In genomic region chr9:6414291-6414690, GRCh38 we compare ENCODE assay signal across 8 cellular contexts. TPM values are rescaled to one million over a fixed set of nuclear protein-coding genes. Genes with fewer than 3 reads are reported as not detected.
DNase-seq lines count a peak whose midpoint lies in the region; ATAC-seq and TF ChIP-seq lines count a peak whose summit lies in the region.

No MANE protein-coding gene starts in this region.

- H3K36me3 ChIP-seq in GM23338 (ENCODE audit: insufficient read depth) (peaks cover 5% of the 10 kb centered on the region; the same call in 1 of the 2 replicates), WERI-Rb-1 (peaks cover 31% of the 10 kb centered on the region)

- no peaks in the 10 kb centered on the region for H3K9me2 ChIP-seq in GM23338 (ENCODE audit: insufficient read depth)

- H3K79me2 ChIP-seq in GM23338 (replicated peaks; ENCODE audit: insufficient read depth): peaks cover 54% of the 10 kb centered on the region

- DNase-seq in AG08395 (ENCODE audit: low spot score): peak; percentile 49
- no peak for DNase-seq in GM23338 (ENCODE audit: low spot score)
- DNase-seq in WERI-Rb-1: no peak
- DNase-seq in foreskin keratinocyte: peak in 1 of 2 donors; percentile 44
- peak; percentile 13 for DNase-seq in putamen (ENCODE audit: low spot score)
- DNase-seq in Kasumi-1 (lab: John Stamatoyannopoulos, UW): no peak

- no peak for ATAC-seq in GM23338
- no peak for ATAC-seq in foreskin keratinocyte
- no peak for ATAC-seq in HG02938 (IDR thresholded peaks at IDR 0.05; ENCODE audit: unreplicated experiment)
- no peak for ATAC-seq in HG03378 (IDR thresholded peaks at IDR 0.05; ENCODE audit: unreplicated experiment)

- H3K27me3 ChIP-seq in GM23338 (ENCODE audit: insufficient read depth) (peaks cover 27% of the 10 kb centered on the region), WERI-Rb-1 (ENCODE audit: insufficient read depth, low read depth, severe bottlenecking) (no peaks in the 10 kb centered on the region), foreskin keratinocyte (no peaks in the 10 kb centered on the region)

- H3K27me3 Mint-ChIP-seq in GM23338 (ENCODE audit: insufficient read depth, low read depth, poor library complexity): peaks cover 3% of the 10 kb centered on the region

- peaks cover 42% of the 10 kb centered on the region for H4K20me1 ChIP-seq in GM23338 (replicated peaks; ENCODE audit: insufficient read depth)

- peak overlapping the region; percentile 85 for H3K4me3 ChIP-seq in GM23338
- peak overlapping the region; percentile 97 for H3K4me3 ChIP-seq in WERI-Rb-1 (ENCODE audit: low read depth, low read length)

- TF ChIP-seq CTCF in GM23338 (conservative IDR thresholded peaks at IDR 0.05; ENCODE audit: low read depth in 2 of 2) (no peak), WERI-Rb-1 (IDR thresholded peaks at IDR 0.05; ENCODE audit: low read depth, low read length) (no peak), foreskin keratinocyte (conservative IDR thresholded peaks at IDR 0.05) (no peak)

- H3F3A ChIP-seq in GM23338 (replicated peaks; ENCODE audit: low read depth): 0 out of 2 replicates have a peak, but pooled peaks cover 5% of the 10 kb centered on the region

- peaks cover 2% of the 10 kb centered on the region; the same call in 1 of the 3 replicates for H3K9me3 Mint-ChIP-seq in GM23338

- H3K27ac ChIP-seq in GM23338 (ENCODE audit: low read depth) (no peak overlapping the region), WERI-Rb-1 (peak overlapping the region; percentile 98), foreskin keratinocyte (peak overlapping the region; percentile 73)

- H3K27ac Mint-ChIP-seq in GM23338: no peak overlapping the region

- H3K36me3 Mint-ChIP-seq in GM23338 (ENCODE audit: low read depth): peaks cover 11% of the 10 kb centered on the region

- peaks cover 3% of the 10 kb centered on the region for H3K9me3 ChIP-seq in WERI-Rb-1 (ENCODE audit: severe bottlenecking)

- H3K4me1 ChIP-seq in GM23338 (ENCODE audit: insufficient read depth) (0 out of 2 replicates have a peak, but pooled peaks cover 16% of the 10 kb centered on the region), foreskin keratinocyte (peaks cover 15% of the 10 kb centered on the region)

- H3K4me1 Mint-ChIP-seq in GM23338: peaks cover 39% of the 10 kb centered on the region

- H3K4me3 Mint-ChIP-seq in GM23338: peak overlapping the region; percentile 79

- H3K4me2 ChIP-seq in GM23338: peak overlapping the region; percentile 80

- H2AFZ ChIP-seq in GM23338: no peak overlapping the region

TF ChIP-seq in GM23338, 12 proteins besides CTCF, POLR2A, EP300 and RAD21 (continues in another document):
- TF ChIP-seq POLR2AphosphoS5 (IDR thresholded peaks at IDR 0.05; ENCODE audit: low read depth) (no peak), EZH2 (IDR thresholded peaks at IDR 0.05; ENCODE audit: low read depth, unreplicated experiment) (no peak), STAT1 (IDR thresholded peaks at IDR 0.05; ENCODE audit: unreplicated experiment) (no peak), EZH2phosphoT487 (IDR thresholded peaks at IDR 0.05; ENCODE audit: unreplicated experiment) (no peak), CREB1 (CRISPR knock-in tag; IDR thresholded peaks at IDR 0.05; ENCODE audit: low read depth) (no peak), ETS1 (IDR thresholded peaks at IDR 0.05) (no peak), ZNF114 (CRISPR knock-in tag; IDR thresholded peaks at IDR 0.05) (no peak), JUNB (IDR thresholded peaks at IDR 0.05; ENCODE audit: unreplicated experiment) (no peak), REST (IDR thresholded peaks at IDR 0.05; ENCODE audit: unreplicated experiment) (no peak)

RNA-seq across cellular contexts. Expression of gene UHRF2, which starts 1.3 kb away (rescaled TPM):
- 47.4 and 51.6 TPM in 2 replicates for total RNA-seq in GM23338 (2014; rRNA removed; shearing (Covaris generic))
- 13.3 and 15.1 TPM in 2 replicates for polyA plus RNA-seq in GM23338 (2016; fragmentation: Nextera tagmentation; extraction: Ambion mirVana)
- 54.3 and 63.2 TPM in 2 replicates for total RNA-seq in foreskin keratinocyte
- polyA plus RNA-seq in foreskin keratinocyte: 20.4 and 22.0 TPM in 2 replicates

Comparison
In these comparisons a context has a peak if more than half of its experiments do, and no peak if none do; other contexts are left out.
1. DNase-seq: peak in AG08395 (single experiment) and putamen (single experiment); none in GM23338 (single experiment), WERI-Rb-1 (single experiment) and Kasumi-1 (0 of 2).